10 cellular contexts compared by ENCODE assay signal in genomic region chr12:2960996-2961616, GRCh38. TPM values are rescaled to one million over a fixed set of nuclear protein-coding genes. Genes with fewer than 3 reads are reported as not detected.
DNase-seq lines count a peak whose midpoint lies in the region; TF ChIP-seq lines count a peak whose summit lies in the region.
"Had no signal": no experiment of that assay in that cellular context is flagged by ENCODE, and none has a peak within 500 bp of the region (broad histone marks: within the 10 kb centered on the region; RNA-seq: fewer than 3 reads in every experiment).

No MANE protein-coding gene starts in this region.

- peaks cover 49% of the 10 kb centered on the region for H3K36me3 ChIP-seq in SJSA1
- no peaks in the 10 kb centered on the region for H3K36me3 ChIP-seq in BE2C

- H3K27ac ChIP-seq in SJSA1: no peak overlapping the region

- H3K27me3 ChIP-seq in SJSA1 (replicated peaks) (no peaks in the 10 kb centered on the region), BE2C (peaks cover 65% of the 10 kb centered on the region)

- no peak for TF ChIP-seq CTCF in fibroblast of pulmonary artery (IDR thresholded peaks at IDR 0.05; ENCODE audit: low read length, missing control alignments)
- no peak for TF ChIP-seq CTCF in BE2C (IDR thresholded peaks at IDR 0.05; ENCODE audit: low read depth, low read length)

- peak overlapping the region; percentile 96 for H3K4me3 ChIP-seq in SJSA1
- H3K4me3 ChIP-seq in fibroblast of pulmonary artery (replicated peaks; ENCODE audit: low read depth, low read length): peak overlapping the region; percentile 63
- no peak overlapping the region for H3K4me3 ChIP-seq in BE2C (ENCODE audit: low read depth, low read length)

- 0 out of 2 replicates have a peak, but pooled peaks cover 4% of the 10 kb centered on the region for H3K9me3 ChIP-seq in SJSA1 (replicated peaks)
- no peaks in the 10 kb centered on the region for H3K9me3 ChIP-seq in BE2C

- intact Hi-C loops in posterior vena cava (cut with DNase I): no loop called here

- H3K4me1 ChIP-seq in SJSA1 (replicated peaks): peaks cover 57% of the 10 kb centered on the region
- H3K4me1 ChIP-seq in BE2C: no peaks in the 10 kb centered on the region

- peak; percentile 22 for DNase-seq in EH (ENCODE audit: low read depth)
- DNase-seq in SJSA1 (ENCODE audit: low read depth in 1 of 2, low spot score in 2 of 2): no peak
- no peak for DNase-seq in fibroblast of pulmonary artery (ENCODE audit: low read depth)
- peak; percentile 26 for DNase-seq in retina
- no peak for DNase-seq in posterior vena cava (ENCODE audit: low spot score)
- no peak for DNase-seq in BE2C
- DNase-seq in NCI-H1436 treated with DMSO at 0.1 percent for 48 hours (lab: John Stamatoyannopoulos, UW): no peak
- DNase-seq in NCI-H1048 (lab: John Stamatoyannopoulos, UW): no peak
- DNase-seq: effector memory CD4-positive, alpha-beta T cell; T1000 had no signal

RNA-seq across cellular contexts. Expression of gene TEAD4, which starts 1.9 kb away (rescaled TPM):
- 36.6 and 51.2 TPM in 2 replicates for total RNA-seq in SJSA1 (2014; rRNA removed; shearing (Covaris generic))
- total RNA-seq in posterior vena cava: 10 to 100 TPM; 14.1 to 35.3 TPM
- 0.69 TPM for polyA plus RNA-seq in BE2C (2012; ENCODE audit: insufficient read depth, insufficient read length, low read depth)

Comparison
In these comparisons a context has a peak if more than half of its experiments do, and no peak if none do; other contexts are left out.
1. DNase-seq: peak in EH (single experiment) and retina (single experiment); none in SJSA1 (0 of 2), fibroblast of pulmonary artery (single experiment), posterior vena cava (single experiment), BE2C (single experiment), NCI-H1436 treated with DMSO at 0.1 percent for 48 hours (single experiment) and NCI-H1048 (single experiment).